Comparison of ENCODE assay signal across 2 cellular contexts in the genomic region with DNA sequence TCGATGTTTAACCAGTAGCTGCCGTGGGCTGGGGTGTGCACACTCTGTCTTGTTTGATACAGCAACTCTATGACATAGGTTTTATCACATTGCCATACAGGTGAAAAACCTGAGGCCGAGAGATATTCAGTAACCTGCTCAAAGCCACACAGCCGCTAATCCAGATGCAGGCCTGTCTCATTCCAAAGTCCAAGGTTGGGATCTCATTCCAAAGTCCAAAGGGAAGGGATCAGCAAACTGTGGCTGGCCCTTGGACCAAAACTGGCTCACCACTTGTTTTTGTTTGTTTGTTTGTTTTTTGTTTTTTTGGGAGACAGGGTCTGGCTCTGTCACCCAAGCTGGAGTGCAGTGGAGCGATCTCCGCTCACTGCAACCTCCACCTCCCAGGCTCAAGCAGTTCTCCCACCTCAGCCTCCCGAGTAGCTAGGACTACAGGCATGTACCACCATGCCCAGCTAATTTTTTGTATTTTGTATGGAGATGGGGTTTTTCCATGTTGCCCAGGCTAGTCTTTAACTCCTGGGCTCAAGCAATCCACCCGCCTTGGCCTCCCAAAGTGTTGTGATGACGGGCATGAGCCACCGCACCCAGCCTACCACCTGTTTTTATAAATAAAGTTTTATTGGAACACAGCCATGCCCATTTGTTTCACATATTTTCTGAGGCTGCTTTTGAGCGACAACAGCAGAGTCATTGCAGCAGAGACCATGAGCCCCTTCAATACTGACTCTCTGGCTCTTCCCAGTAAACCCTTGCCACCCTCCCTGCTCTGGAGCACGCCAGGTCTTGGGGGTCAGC.
TF ChIP-seq lines count a peak whose summit lies in the region.

No MANE protein-coding gene starts in this region.

TF ChIP-seq in GM12878, 131 proteins besides CTCF, POLR2A, EP300 and RAD21:
- TF ChIP-seq NFYA (IDR thresholded peaks at IDR 0.05; ENCODE audit: borderline replicate concordance, low read depth, low read length) (no peak), ZBTB40 (IDR thresholded peaks at IDR 0.05; ENCODE audit: borderline replicate concordance) (peak; percentile 52; the same call in 1 of the 2 replicates)

TF ChIP-seq in K562, 482 proteins besides CTCF, POLR2A, EP300 and RAD21:
- TF ChIP-seq RERE (CRISPR knock-in tag; IDR thresholded peaks at IDR 0.05; ENCODE audit: borderline replicate concordance) (no peak), ZBTB40 (IDR thresholded peaks at IDR 0.05) (peak; percentile 94), ZBTB40 (CRISPR knock-in tag; IDR thresholded peaks at IDR 0.05) (peak; percentile 87)
